Comparison of ENCODE assay signal across 20 cellular contexts in the genomic region with DNA sequence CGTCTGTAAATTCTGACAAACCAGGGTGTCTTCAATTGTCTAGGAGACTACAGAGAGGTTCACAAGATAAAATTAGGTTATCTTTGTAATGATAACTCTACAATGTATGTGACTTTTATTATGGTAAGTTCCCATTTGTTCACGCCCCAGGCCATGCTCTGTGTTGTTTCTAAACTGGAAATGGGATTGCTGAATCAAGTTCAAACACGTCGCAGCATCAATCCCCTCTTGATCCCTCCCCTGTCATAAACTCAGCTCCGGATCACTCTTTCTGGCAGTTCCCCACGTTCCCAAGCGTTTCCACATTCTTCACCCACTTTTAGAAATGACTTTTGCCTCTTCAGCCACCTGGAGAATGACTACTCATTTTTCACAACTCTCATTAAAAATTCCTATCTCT.
DNase-seq lines count a peak whose midpoint lies in the region; ATAC-seq, FAIRE-seq and TF ChIP-seq lines count a peak whose summit lies in the region.
"Had no signal": no experiment of that assay in that cellular context is flagged by ENCODE, and none has a peak within 500 bp of the region (broad histone marks: within the 10 kb centered on the region; RNA-seq: fewer than 3 reads in every experiment).

No MANE protein-coding gene starts in this region.

- TF ChIP-seq CTCF in MCF 10A (IDR thresholded peaks at IDR 0.05; ENCODE audit: unreplicated experiment), result no peak
- TF ChIP-seq CTCF in mammary epithelial cell (conservative IDR thresholded peaks at IDR 0.05 in 1 of 2, IDR thresholded peaks at IDR 0.05 in 1 of 2; ENCODE audit: extremely low read depth in 1 of 2, insufficient read depth in 1 of 2, low read depth in 1 of 2, low read length in 2 of 2), result no peak
- TF ChIP-seq CTCF in keratinocyte (optimal IDR thresholded peaks at IDR 0.05 in 1 of 3, IDR thresholded peaks at IDR 0.05 in 1 of 3, conservative IDR thresholded peaks at IDR 0.05 in 1 of 3; ENCODE audit: extremely low read depth in 1 of 3, insufficient read depth in 2 of 3, low read length in 3 of 3), result no peak
- no peak for TF ChIP-seq CTCF in colonic mucosa (IDR thresholded peaks at IDR 0.05)

- no peaks in the 10 kb centered on the region for H3K9me3 ChIP-seq in mammary epithelial cell (replicated peaks; ENCODE audit: insufficient read depth, low read length)
- H3K9me3 ChIP-seq in SJCRH30 (replicated peaks), result 0 out of 2 replicates have a peak, but pooled peaks cover 3% of the 10 kb centered on the region
- H3K9me3 ChIP-seq in keratinocyte (ENCODE audit: control insufficient read depth, low read depth, low read length), result no peaks in the 10 kb centered on the region
- no peaks in the 10 kb centered on the region for H3K9me3 ChIP-seq in colonic mucosa

- H3K36me3 ChIP-seq in mammary epithelial cell (ENCODE audit: insufficient read depth, low read length), result no peaks in the 10 kb centered on the region
- H3K36me3 ChIP-seq in SJCRH30, result no peaks in the 10 kb centered on the region
- no peaks in the 10 kb centered on the region for H3K36me3 ChIP-seq in keratinocyte (ENCODE audit: control insufficient read depth in 2 of 2, extremely low read depth in 1 of 2, insufficient read depth in 2 of 2, low read length in 2 of 2)
- H3K36me3 ChIP-seq in colonic mucosa, result no peaks in the 10 kb centered on the region
- H3K36me3 ChIP-seq: BLaER1 treated with 17β-estradiol and CSF1 and Interleukin-3, amounts not matched to agents 10 nM and 100 nM had no signal

- POLR2A ChIA-PET in MCF 10A (lab: Yijun Ruan, JAX), result no interaction called here

- dilution Hi-C loops in mammary epithelial cell (cut with HindIII; ENCODE audit: low sequenced_read_pairs), result no loop called here
- dilution Hi-C loops in keratinocyte (cut with MboI; ENCODE audit: extremely low pct_ligation_motif_present, low sequenced_read_pairs), result no loop called here

- CTCF ChIA-PET in MCF 10A (lab: Yijun Ruan, JAX), result interaction anchor here (0.8 kb wide), 1 partner anchor 1031 kb away, joined by 4 read pairs; no protein-coding TSS in a partner anchor
- CTCF ChIA-PET in mammary epithelial cell (lab: Charles Lee; ENCODE audit: low non-redundant PET), result no interaction called here

- DNase-seq in MCF 10A (ENCODE audit: unreplicated experiment) (peak; percentile 79), mammary epithelial cell (no peak), SJCRH30 (peak; percentile 63 to 68), keratinocyte (ENCODE audit: low read depth, low spot score) (peak; percentile 66), colonic mucosa (no peak)
- DNase-seq: ACHN; Calu3; CD4-positive, CD25-positive, alpha-beta regulatory T cell; DMS 273 treated with DMSO at 0.1 percent for 48 hours; DMS79; GDM1; IMR-90; KBM-7 had no signal

- H3K9me3 Mint-ChIP-seq in MCF 10A (ENCODE audit: unreplicated experiment), result peaks cover 7% of the 10 kb centered on the region

- H2AFZ ChIP-seq in mammary epithelial cell (ENCODE audit: low read depth, low read length) (no peak overlapping the region), keratinocyte (ENCODE audit: control insufficient read depth, low read length) (no peak overlapping the region)

- peaks cover 15% of the 10 kb centered on the region for H3K4me1 Mint-ChIP-seq in MCF 10A (ENCODE audit: insufficient read depth, unreplicated experiment)
- H3K4me1 Mint-ChIP-seq: CD4-positive, CD25-positive, alpha-beta regulatory T cell had no signal

- no peaks in the 10 kb centered on the region for H3K27me3 ChIP-seq in mammary epithelial cell (ENCODE audit: insufficient read depth, low read length)
- no peaks in the 10 kb centered on the region for H3K27me3 ChIP-seq in SJCRH30
- no peaks in the 10 kb centered on the region for H3K27me3 ChIP-seq in keratinocyte (ENCODE audit: control insufficient read depth, extremely low read depth, insufficient read depth, low read length)
- H3K27me3 ChIP-seq in colonic mucosa, result no peaks in the 10 kb centered on the region
- H3K27me3 ChIP-seq: BLaER1 treated with 17β-estradiol and CSF1 and Interleukin-3, amounts not matched to agents 10 nM and 100 nM had no signal

- H3K79me2 ChIP-seq in mammary epithelial cell (ENCODE audit: insufficient read depth, low read length) (no peaks in the 10 kb centered on the region), keratinocyte (ENCODE audit: control insufficient read depth, insufficient read depth, low read length) (no peaks in the 10 kb centered on the region)

- H3K4me3 ChIP-seq in mammary epithelial cell (replicated peaks in 1 of 3; ENCODE audit: insufficient read depth in 1 of 3, low read depth in 2 of 3, low read length in 3 of 3) (no peak overlapping the region), SJCRH30 (no peak overlapping the region), keratinocyte (ENCODE audit: control insufficient read depth in 2 of 3, extremely low read depth in 1 of 3, insufficient read depth in 2 of 3, low read depth in 1 of 3, low read length in 3 of 3) (no peak overlapping the region), colonic mucosa (no peak overlapping the region)
- H3K4me3 ChIP-seq: BLaER1 treated with 17β-estradiol and CSF1 and Interleukin-3, amounts not matched to agents 10 nM and 100 nM had no signal

- no peak overlapping the region for H3K4me3 Mint-ChIP-seq in MCF 10A (ENCODE audit: unreplicated experiment)
- H3K4me3 Mint-ChIP-seq: CD4-positive, CD25-positive, alpha-beta regulatory T cell had no signal

- H3K27me3 Mint-ChIP-seq in MCF 10A (ENCODE audit: insufficient read depth, unreplicated experiment), result no peaks in the 10 kb centered on the region
- H3K27me3 Mint-ChIP-seq: CD4-positive, CD25-positive, alpha-beta regulatory T cell had no signal

- H3K9me1 ChIP-seq in keratinocyte (ENCODE audit: control insufficient read depth, extremely low read depth, insufficient read depth, low read length), result no peaks in the 10 kb centered on the region

- peak overlapping the region; percentile 37 for H3K27ac Mint-ChIP-seq in MCF 10A (ENCODE audit: low read depth, unreplicated experiment)
- H3K27ac Mint-ChIP-seq: CD4-positive, CD25-positive, alpha-beta regulatory T cell had no signal

- WGBS in mammary epithelial cell (ENCODE audit: low coverage, missing lambda C conversion rate), result 16% methylated on average over 7 of the region's 7 CpGs

- H3K9ac ChIP-seq in mammary epithelial cell (ENCODE audit: insufficient read depth, low read length) (no peak overlapping the region), keratinocyte (ENCODE audit: control insufficient read depth, extremely low read depth, insufficient read depth, low read length) (no peak overlapping the region), colonic mucosa (ENCODE audit: low read depth in 2 of 2, low read length in 2 of 2) (no peak overlapping the region)
- H3K9ac ChIP-seq: BLaER1 treated with 17β-estradiol and CSF1 and Interleukin-3, amounts not matched to agents 10 nM and 100 nM had no signal

- FAIRE-seq in keratinocyte (lab: Jason Lieb, UNC), result peak; percentile 64
- FAIRE-seq: GM12892, GM19239 had no signal

- BruUV-seq in MCF 10A (replicated peaks; lab: Mats Ljungman, UMichigan), result no TSS peak
- BruUV-seq in mammary epithelial cell (replicated peaks; lab: Mats Ljungman, UMichigan), result no TSS peak

- H3K4me2 ChIP-seq in mammary epithelial cell (ENCODE audit: insufficient read depth, low read depth, low read length), result no peak overlapping the region
- peak overlapping the region; percentile 9 for H3K4me2 ChIP-seq in keratinocyte (ENCODE audit: control insufficient read depth, extremely low read depth, insufficient read depth, low read depth, low read length)
- H3K4me2 ChIP-seq: BLaER1 treated with 17β-estradiol and CSF1 and Interleukin-3, amounts not matched to agents 10 nM and 100 nM had no signal

- in situ Hi-C loops in mammary epithelial cell (cut with MboI; ENCODE audit: low sequenced_read_pairs in 2 of 2), result no loop called here

- intact Hi-C loops in MCF 10A (cut with micrococcal nuclease), result no loop called here
- intact Hi-C loops in mammary epithelial cell (cut with micrococcal nuclease), result no loop called here
- intact Hi-C loops in colonic mucosa (cut with DNase I), result no loop called here

- H3K36me3 Mint-ChIP-seq in MCF 10A (ENCODE audit: insufficient read depth, unreplicated experiment), result no peaks in the 10 kb centered on the region
- H3K36me3 Mint-ChIP-seq: CD4-positive, CD25-positive, alpha-beta regulatory T cell had no signal

- H4K20me1 ChIP-seq in mammary epithelial cell (ENCODE audit: insufficient read depth, low read length), result no peaks in the 10 kb centered on the region
- no peaks in the 10 kb centered on the region for H4K20me1 ChIP-seq in keratinocyte (ENCODE audit: control insufficient read depth, extremely low read depth, insufficient read depth, low read length)
- H4K20me1 ChIP-seq: BLaER1 treated with 17β-estradiol and CSF1 and Interleukin-3, amounts not matched to agents 10 nM and 100 nM had no signal

- no peak overlapping the region for H3K27ac ChIP-seq in mammary epithelial cell (ENCODE audit: insufficient read depth, low read depth, low read length)
- peak overlapping the region; percentile 82 for H3K27ac ChIP-seq in SJCRH30
- no peak overlapping the region for H3K27ac ChIP-seq in keratinocyte (ENCODE audit: control insufficient read depth, insufficient read depth, low read length)
- no peak overlapping the region for H3K27ac ChIP-seq in colonic mucosa
- H3K27ac ChIP-seq: 22Rv1; BLaER1 treated with 17β-estradiol and CSF1 and Interleukin-3, amounts not matched to agents 10 nM and 100 nM had no signal

- no peak for ATAC-seq in GM21786 (IDR thresholded peaks at IDR 0.05; ENCODE audit: unreplicated experiment)
- ATAC-seq in GM21447 (IDR thresholded peaks at IDR 0.05; ENCODE audit: unreplicated experiment), result no peak
- ATAC-seq: HCT116 had no signal

- H3K4me1 ChIP-seq in mammary epithelial cell (ENCODE audit: insufficient read depth, low read length), result peaks cover 3% of the 10 kb centered on the region
- H3K4me1 ChIP-seq in SJCRH30, result peaks cover 40% of the 10 kb centered on the region
- peaks cover 10% of the 10 kb centered on the region for H3K4me1 ChIP-seq in keratinocyte (ENCODE audit: control insufficient read depth, extremely low read depth, insufficient read depth, low read length)
- no peaks in the 10 kb centered on the region for H3K4me1 ChIP-seq in colonic mucosa
- H3K4me1 ChIP-seq: BLaER1 treated with 17β-estradiol and CSF1 and Interleukin-3, amounts not matched to agents 10 nM and 100 nM had no signal

Comparison
In these comparisons a context has a peak if more than half of its experiments do, and no peak if none do; other contexts are left out.
1. DNase-seq: peak in MCF 10A (single experiment), SJCRH30 (2 of 2) and keratinocyte (single experiment); none in mammary epithelial cell (single experiment) and colonic mucosa (single experiment).